Comparison of ENCODE assay signal across 12 cellular contexts in genomic region chr17:80023261-80024205, GRCh38. TPM values are rescaled to one million over a fixed set of nuclear protein-coding genes. Genes with fewer than 3 reads are reported as not detected.
DNase-seq lines count a peak whose midpoint lies in the region; ATAC-seq, FAIRE-seq and TF ChIP-seq lines count a peak whose summit lies in the region.
"Had no signal": no experiment of that assay in that cellular context is flagged by ENCODE, and none has a peak within 500 bp of the region (broad histone marks: within the 10 kb centered on the region; RNA-seq: fewer than 3 reads in every experiment).

No MANE protein-coding gene starts in this region.

- no peak overlapping the region for H2BK20ac ChIP-seq in H1 (ENCODE audit: low read length)

- intact Hi-C loops in uterus (cut with DNase I; ENCODE audit: low total_unique reads): no loop called here

- 0 out of 2 replicates have a peak overlapping the region, but pooled peaks have one; percentile 20 for H2BK12ac ChIP-seq in H1 (ENCODE audit: low read depth, low read length)

- WGBS in H1 (ENCODE audit: extremely low coverage in 1 of 2, insufficient coverage in 1 of 2, insufficient read length in 1 of 2, insufficient replicate concordance in 2 of 2, low coverage in 1 of 2, low lambda C conversion rate in 2 of 2, missing lambda C conversion rate in 1 of 2), 2 experiments: 82% methylated on average over 40 of the region's 53 CpGs; no CpG with 5 or more reads in 1 of the 2 experiments

- no peak overlapping the region for H2AFZ ChIP-seq in H1 (ENCODE audit: low read length)

- no peak for TF ChIP-seq RAD21 in H1 (IDR thresholded peaks at IDR 0.05 in 1 of 2, conservative IDR thresholded peaks at IDR 0.05 in 1 of 2; ENCODE audit: low read depth in 2 of 2, low read length in 2 of 2)

- H3K36me3 ChIP-seq in H1 (ENCODE audit: control insufficient read depth in 2 of 4, insufficient read depth in 4 of 4, low read length in 3 of 4) (no peaks in the 10 kb centered on the region; a peak in 1 of 8 replicates), mucosa of stomach (ENCODE audit: control insufficient read depth, insufficient read depth, low read length) (no peaks in the 10 kb centered on the region), uterus (no peaks in the 10 kb centered on the region)
- H3K36me3 ChIP-seq: neutrophil had no signal

- H3K9ac ChIP-seq in H1 (replicated peaks in 1 of 4; ENCODE audit: extremely low read depth in 1 of 4, low read depth in 3 of 4, low read length in 3 of 4): no peak overlapping the region
- peak overlapping the region; percentile 50 for H3K9ac ChIP-seq in mucosa of stomach (ENCODE audit: low read length)

- H3K9me3 ChIP-seq in H1 (ENCODE audit: insufficient read depth in 2 of 2, low read depth in 1 of 2, low read length in 1 of 2): no peaks in the 10 kb centered on the region
- H3K9me3 ChIP-seq in mucosa of stomach (ENCODE audit: control insufficient read depth, low read length): no peaks in the 10 kb centered on the region
- no peaks in the 10 kb centered on the region for H3K9me3 ChIP-seq in uterus
- H3K9me3 ChIP-seq: neutrophil had no signal

- no peak for FAIRE-seq in H1 (lab: Jason Lieb, UNC)

- H3K18ac ChIP-seq in H1 (ENCODE audit: extremely low read depth, low read length): no peak overlapping the region; the same call in 1 of the 2 replicates

- no peak overlapping the region for H3K27ac ChIP-seq in H1 (ENCODE audit: low read depth, low read length)
- H3K27ac ChIP-seq in uterus: peak overlapping the region; percentile 10 to 33
- H3K27ac ChIP-seq: neutrophil had no signal

- peaks cover 21 to 34% of the 10 kb centered on the region in 2 experiments for H4K20me1 ChIP-seq in H1 (replicated peaks in 1 of 2; ENCODE audit: control insufficient read depth in 1 of 2, insufficient read depth in 2 of 2, low read length in 2 of 2)

- no peak overlapping the region; the same call in 1 of the 2 replicates for H2AK5ac ChIP-seq in H1 (ENCODE audit: low read depth, low read length)

- peak overlapping the region; percentile 84; the same call in 1 of the 2 replicates for H2BK5ac ChIP-seq in H1 (ENCODE audit: low read depth, low read length)

- peaks cover 14% of the 10 kb centered on the region for H3K23me2 ChIP-seq in H1 (ENCODE audit: low read depth, low read length)

- no peak overlapping the region for H2BK15ac ChIP-seq in H1 (ENCODE audit: low read length)

- TF ChIP-seq CTCF in H1 (IDR thresholded peaks at IDR 0.05; ENCODE audit: control extremely low read depth in 1 of 3, insufficient read depth in 1 of 3, low read depth in 1 of 3, low read length in 3 of 3) (no peak), uterus (IDR thresholded peaks at IDR 0.05) (no peak)

- no peak for ATAC-seq in GM21381 (IDR thresholded peaks at IDR 0.05; ENCODE audit: unreplicated experiment)
- ATAC-seq: activated T-cell treated with anti-CD3 and anti-CD28 coated beads, Interleukin-2, amount 50 U/mL, for 72 hours had no signal

- H2BK120ac ChIP-seq in H1 (replicated peaks; ENCODE audit: low read depth, low read length): no peak overlapping the region

- no peak overlapping the region for H3K14ac ChIP-seq in H1 (ENCODE audit: insufficient read length)

- no peaks in the 10 kb centered on the region; a peak in 1 of 7 replicates for H3K27me3 ChIP-seq in H1 (replicated peaks in 1 of 4; ENCODE audit: control insufficient read depth in 3 of 4, extremely low read depth in 1 of 4, insufficient read depth in 3 of 4, low read length in 3 of 4)
- H3K27me3 ChIP-seq in mucosa of stomach (ENCODE audit: control insufficient read depth, insufficient read depth, low read length): no peaks in the 10 kb centered on the region
- H3K27me3 ChIP-seq in uterus: no peaks in the 10 kb centered on the region

- H4K91ac ChIP-seq in H1 (replicated peaks; ENCODE audit: insufficient read length, low read length): no peak overlapping the region

- TF ChIP-seq POLR2A in H1 (IDR thresholded peaks at IDR 0.05; ENCODE audit: control extremely low read depth in 1 of 2, low read depth in 2 of 2, low read length in 2 of 2): no peak
- no peak for TF ChIP-seq POLR2A in uterus (IDR thresholded peaks at IDR 0.05)

- no peak for TF ChIP-seq EP300 in H1 (IDR thresholded peaks at IDR 0.05; ENCODE audit: borderline replicate concordance in 1 of 2, low read depth in 2 of 2, low read length in 2 of 2)

- CTCF ChIA-PET in H1 (lab: Charles Lee; ENCODE audit: partially characterized antibody): interaction anchor here (1.0 to 3.9 kb wide), 4 partner anchors 15 to 78 kb away, joined by 3 to 18 read pairs (median 7); partner anchors contain the start of gene GAA

- H3K56ac ChIP-seq in H1 (replicated peaks; ENCODE audit: insufficient read length, low read depth, low read length): peak overlapping the region; percentile 1

- no peak overlapping the region for H4K8ac ChIP-seq in H1 (ENCODE audit: extremely low read depth, insufficient read depth, low read length)

- H3K79me1 ChIP-seq in H1 (ENCODE audit: low read depth, low read length): peaks cover 18% of the 10 kb centered on the region

- H3K79me2 ChIP-seq in H1 (ENCODE audit: control insufficient read depth in 1 of 2, insufficient read depth in 2 of 2, low read length in 2 of 2): peaks cover 14 to 77% of the 10 kb centered on the region in 2 experiments

- no peak overlapping the region for H3K4ac ChIP-seq in H1 (replicated peaks; ENCODE audit: insufficient read length, low read depth, low read length)

- peak overlapping the region in 1 of 2 experiments; percentile 36; a peak in 1 of 4 replicates for H3K4me2 ChIP-seq in H1 (ENCODE audit: insufficient read depth in 1 of 2, low read depth in 2 of 2, low read length in 2 of 2)

- no peak overlapping the region for H4K5ac ChIP-seq in H1 (ENCODE audit: insufficient read length, low read depth, low read length)

- peak; percentile 50 for DNase-seq in NCI-H2171 treated with DMSO at 0.1 percent for 48 hours (lab: John Stamatoyannopoulos, UW)
- DNase-seq in NCI-H2171 (lab: John Stamatoyannopoulos, UW): no peak
- DNase-seq in H1 (ENCODE audit: low read depth in 1 of 2, low spot score in 2 of 2): no peak
- peak in 1 of 2 donors; percentile 40 for DNase-seq in uterus
- DNase-seq in activated CD4-positive, alpha-beta T cell treated with anti-CD3 and anti-CD28 coated beads for 48 hours: no peak
- no peak for DNase-seq in activated CD4-positive, alpha-beta T cell treated with anti-CD3 and anti-CD28 coated beads for 4 hours
- DNase-seq: activated T-cell treated with anti-CD3 and anti-CD28 coated beads, Interleukin-2, amount 50 U/mL, for 72 hours; immature natural killer cell; stimulated activated CD4-positive, alpha-beta T cell treated with anti-CD3 and anti-CD28 coated beads, Interleukin-4, amount 100 ng/mL, for 1 hour had no signal

- H3K4me3 ChIP-seq in H1 (ENCODE audit: extremely low read depth in 1 of 4, insufficient read depth in 2 of 4, low read depth in 3 of 4, low read length in 4 of 4): no peak overlapping the region
- no peak overlapping the region for H3K4me3 ChIP-seq in mucosa of stomach (ENCODE audit: low read length)
- peak overlapping the region; percentile 17 to 20 for H3K4me3 ChIP-seq in uterus

- H3K4me1 ChIP-seq in H1 (replicated peaks in 1 of 4; ENCODE audit: control insufficient read depth in 3 of 4, insufficient read depth in 4 of 4, low read length in 3 of 4) (peaks cover 0 to 5% (median 0%) of the 10 kb centered on the region in 4 experiments; a peak in 5 of 7 replicates), mucosa of stomach (ENCODE audit: control insufficient read depth, insufficient read depth, low read length) (peaks cover 13% of the 10 kb centered on the region), uterus (peaks cover under 1 to 4% of the 10 kb centered on the region in 2 donors)

- H3K23ac ChIP-seq in H1 (ENCODE audit: insufficient read length): no peak overlapping the region

- POLR2A ChIA-PET in H1 (lab: Charles Lee; ENCODE audit: partially characterized antibody): interaction anchor here (1.0 to 4.7 kb wide), 3 partner anchors 11 to 25 kb away, joined by 3 to 34 read pairs (median 24); no protein-coding TSS in a partner anchor

TF ChIP-seq in H1, 55 proteins besides CTCF, POLR2A, EP300 and RAD21 (continues in another document):
- TF ChIP-seq TCF12 (IDR thresholded peaks at IDR 0.05; ENCODE audit: low read depth, low read length) (no peak), USF2 (IDR thresholded peaks at IDR 0.05; ENCODE audit: low read length) (no peak), SAP30 (IDR thresholded peaks at IDR 0.05; ENCODE audit: insufficient read depth, insufficient replicate concordance, low read length) (no peak), SIRT6 (IDR thresholded peaks at IDR 0.05; ENCODE audit: low read length) (no peak), FOSL1 (IDR thresholded peaks at IDR 0.05; ENCODE audit: insufficient read depth, low read depth, low read length) (no peak)

RNA-seq across cellular contexts. Expression of gene TBC1D16, which starts 12.1 kb away (rescaled TPM):
- 109 and 111 TPM in 2 replicates for total RNA-seq in H1 (2021; fragmentation: NEBNext Ultra II Directional; extraction: Animal tissue kit (Norgen Biotek cat#: 25700))
- 21.1 and 29.7 TPM in 2 replicates for polyA plus RNA-seq in H1 (2011; rRNA removed)
- polyA plus RNA-seq in H1 (2011; cell fraction: cytosol; rRNA removed): 28.8 TPM
- polyA plus RNA-seq in H1 (2011; cell fraction: nucleus; rRNA removed): 47.7 TPM
- polyA plus RNA-seq in H1 (2012, experiment 1 of 2): 46.6 to 63.2 TPM (median 51.9 TPM) in 4 replicates
- 41.5 TPM for polyA plus RNA-seq in H1 (2012, experiment 2 of 2)
- 32.7 TPM for polyA plus RNA-seq in H1 (2013, experiment 1 of 2)
- polyA plus RNA-seq in H1 (2013, experiment 2 of 2): 34.5 TPM
- 64.0 and 65.1 TPM in 2 replicates for polyA minus RNA-seq in H1 (2011; rRNA and poly(A)+ RNA removed)
- polyA minus RNA-seq in H1 (2011; cell fraction: cytosol; rRNA and poly(A)+ RNA removed): 50.4 TPM
- polyA minus RNA-seq in H1 (2011; cell fraction: nucleus; rRNA and poly(A)+ RNA removed): 44.3 TPM
- 10 to 100 TPM in 2 of 4 donors, 1 to 10 TPM in 2; 3.8 to 58.2 (median 18.3) TPM for total RNA-seq in uterus

RNA-seq across cellular contexts. Expression of gene CCDC40, which starts 12.9 kb away (rescaled TPM):
- 11.5 and 11.6 TPM in 2 replicates for total RNA-seq in H1 (2021; fragmentation: NEBNext Ultra II Directional; extraction: Animal tissue kit (Norgen Biotek cat#: 25700))
- polyA plus RNA-seq in H1 (2011; rRNA removed): 4.1 and 4.8 TPM in 2 replicates
- 6.4 TPM for polyA plus RNA-seq in H1 (2011; cell fraction: cytosol; rRNA removed)
- 11.8 TPM for polyA plus RNA-seq in H1 (2011; cell fraction: nucleus; rRNA removed)
- 8.1 to 15.2 TPM (median 9.5 TPM) in 4 replicates for polyA plus RNA-seq in H1 (2012, experiment 1 of 2)
- 3.3 TPM for polyA plus RNA-seq in H1 (2012, experiment 2 of 2)
- 3.0 TPM for polyA plus RNA-seq in H1 (2013, experiment 1 of 2)
- 2.9 TPM for polyA plus RNA-seq in H1 (2013, experiment 2 of 2)
- polyA minus RNA-seq in H1 (2011; rRNA and poly(A)+ RNA removed): 3.7 and 4.0 TPM in 2 replicates
- polyA minus RNA-seq in H1 (2011; cell fraction: cytosol; rRNA and poly(A)+ RNA removed): 8.0 TPM
- polyA minus RNA-seq in H1 (2011; cell fraction: nucleus; rRNA and poly(A)+ RNA removed): 3.8 TPM
- 10 to 100 TPM in 1 of 4 donors, 1 to 10 TPM in 2, under 1 TPM in 1; 0.88 to 16.6 (median 4.8) TPM for total RNA-seq in uterus
- polyA plus RNA-seq: immature natural killer cell had no signal

Comparison
In these comparisons a context has a peak if more than half of its experiments do, and no peak if none do; other contexts are left out.
1. H3K4me3 ChIP-seq: peak in uterus (2 of 2); none in H1 (0 of 4) and mucosa of stomach (single experiment).